ENCODE assay signal across 13 cellular contexts in the genomic region with DNA sequence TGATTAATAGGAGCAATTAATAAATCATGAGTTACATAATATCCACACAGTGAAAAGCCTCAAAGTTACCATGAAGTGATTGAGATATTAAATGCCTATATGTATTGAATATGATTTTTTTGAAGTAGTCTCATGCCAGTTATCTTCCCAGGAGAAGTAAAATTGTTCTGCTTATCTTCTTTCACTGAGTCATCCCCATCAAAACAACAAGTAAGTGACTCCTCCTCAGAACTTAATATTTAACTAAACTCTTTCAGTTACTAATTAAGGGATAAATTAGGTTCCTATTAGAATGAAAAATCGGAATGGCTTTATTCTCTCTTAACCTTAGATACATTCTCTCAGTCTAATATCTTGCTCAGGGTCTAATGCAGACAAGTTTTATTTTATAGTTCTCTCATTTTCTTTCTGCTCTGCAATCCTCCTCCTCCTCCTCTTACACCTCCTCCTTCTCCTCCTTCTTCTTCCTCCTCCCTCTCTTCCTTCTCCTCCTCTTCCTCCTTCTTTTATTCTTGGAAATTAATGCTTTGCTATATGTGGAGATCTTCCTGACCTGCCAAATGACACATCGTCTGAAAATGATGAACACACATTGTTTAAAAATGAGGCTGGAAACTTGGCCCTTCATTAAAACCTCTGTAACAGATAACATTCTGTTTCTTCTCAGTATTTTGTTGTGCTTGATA.
DNase-seq lines count a peak whose midpoint lies in the region; ATAC-seq and TF ChIP-seq lines count a peak whose summit lies in the region.
"Had no signal": no experiment of that assay in that cellular context is flagged by ENCODE, and none has a peak within 500 bp of the region (broad histone marks: within the 10 kb centered on the region; RNA-seq: fewer than 3 reads in every experiment).

No MANE protein-coding gene starts in this region.

- no peak overlapping the region for H3K4me3 ChIP-seq in cardiac fibroblast (replicated peaks in 1 of 2; ENCODE audit: low read depth in 2 of 2, low read length in 2 of 2)
- H3K4me3 ChIP-seq: psoas muscle had no signal

- intact Hi-C loops in activated CD4-positive, alpha-beta memory T cell treated with anti-CD3 and anti-CD28 coated beads for 36 hours (cut with micrococcal nuclease): no loop called here
- intact Hi-C loops in posterior cingulate gyrus (cut with DNase I): no loop called here

- ATAC-seq in HG03135 (IDR thresholded peaks at IDR 0.05; ENCODE audit: unreplicated experiment): no peak
- ATAC-seq: left ventricle myocardium superior, psoas muscle had no signal

- DNase-seq in activated CD4-positive, alpha-beta memory T cell treated with anti-CD3 and anti-CD28 coated beads for 36 hours: no peak
- DNase-seq in activated CD4-positive, alpha-beta memory T cell treated with anti-CD3 and anti-CD28 coated beads, Interleukin-2, amount 10 ng/mL, durations not matched to agents 7 days and 5 days: no peak
- DNase-seq in NCI-H226 (peak; percentile 24), cardiac fibroblast (ENCODE audit: low read depth in 2 of 2) (peak; percentile 12 to 81), renal cortical epithelial cell (ENCODE audit: low read depth) (peak; percentile 74), Kasumi-1 (lab: John Stamatoyannopoulos, UW) (no peak), posterior cingulate gyrus (no peak)
- DNase-seq: activated naive CD4-positive, alpha-beta T cell; left ventricle myocardium superior; NCI-H446; psoas muscle; stimulated activated CD4-positive, alpha-beta T cell treated with anti-CD3 and anti-CD28 coated beads, Interleukin-4, amount 100 ng/mL, for 1 hour had no signal

- peak overlapping the region; percentile 24 for H3K27ac Mint-ChIP-seq in activated CD4-positive, alpha-beta memory T cell treated with anti-CD3 and anti-CD28 coated beads for 36 hours
- H3K27ac Mint-ChIP-seq in activated CD4-positive, alpha-beta memory T cell treated with anti-CD3 and anti-CD28 coated beads, Interleukin-2, amount 10 ng/mL, durations not matched to agents 7 days and 5 days: no peak overlapping the region

- POLR2A ChIA-PET in activated CD4-positive, alpha-beta memory T cell treated with anti-CD3 and anti-CD28 coated beads for 36 hours (lab: Charles Lee): interaction anchor here (6.8 kb wide), 1 partner anchor 50 kb away, joined by 71 read pairs; no protein-coding TSS in a partner anchor
- POLR2A ChIA-PET in activated CD4-positive, alpha-beta memory T cell treated with anti-CD3 and anti-CD28 coated beads, Interleukin-2, amount 10 ng/mL, durations not matched to agents 7 days and 5 days (lab: Charles Lee): interaction anchor here (6.5 kb wide), 1 partner anchor 107 kb away, joined by 84 read pairs; no protein-coding TSS in a partner anchor

- H3K36me3 Mint-ChIP-seq in activated CD4-positive, alpha-beta memory T cell treated with anti-CD3 and anti-CD28 coated beads for 36 hours: no peaks in the 10 kb centered on the region
- peaks cover 15% of the 10 kb centered on the region for H3K36me3 Mint-ChIP-seq in activated CD4-positive, alpha-beta memory T cell treated with anti-CD3 and anti-CD28 coated beads, Interleukin-2, amount 10 ng/mL, durations not matched to agents 7 days and 5 days (ENCODE audit: low read depth)

- H3K27me3 Mint-ChIP-seq in activated CD4-positive, alpha-beta memory T cell treated with anti-CD3 and anti-CD28 coated beads for 36 hours: no peaks in the 10 kb centered on the region
- no peaks in the 10 kb centered on the region for H3K27me3 Mint-ChIP-seq in activated CD4-positive, alpha-beta memory T cell treated with anti-CD3 and anti-CD28 coated beads, Interleukin-2, amount 10 ng/mL, durations not matched to agents 7 days and 5 days

- no peak for TF ChIP-seq CTCF in cardiac fibroblast (IDR thresholded peaks at IDR 0.05; ENCODE audit: low read depth, low read length)

- no peak overlapping the region for H3K4me3 Mint-ChIP-seq in activated CD4-positive, alpha-beta memory T cell treated with anti-CD3 and anti-CD28 coated beads for 36 hours
- no peak overlapping the region for H3K4me3 Mint-ChIP-seq in activated CD4-positive, alpha-beta memory T cell treated with anti-CD3 and anti-CD28 coated beads, Interleukin-2, amount 10 ng/mL, durations not matched to agents 7 days and 5 days

- CTCF ChIA-PET in activated CD4-positive, alpha-beta memory T cell treated with anti-CD3 and anti-CD28 coated beads for 36 hours (lab: Charles Lee): interaction anchor here (1.2 kb wide), 1 partner anchor 49 kb away, joined by 3 read pairs; no protein-coding TSS in a partner anchor
- CTCF ChIA-PET in activated CD4-positive, alpha-beta memory T cell treated with anti-CD3 and anti-CD28 coated beads, Interleukin-2, amount 10 ng/mL, durations not matched to agents 7 days and 5 days (lab: Charles Lee): no interaction called here

- peaks cover 92% of the 10 kb centered on the region for H3K4me1 Mint-ChIP-seq in activated CD4-positive, alpha-beta memory T cell treated with anti-CD3 and anti-CD28 coated beads for 36 hours (ENCODE audit: low read depth)
- peaks cover 88% of the 10 kb centered on the region for H3K4me1 Mint-ChIP-seq in activated CD4-positive, alpha-beta memory T cell treated with anti-CD3 and anti-CD28 coated beads, Interleukin-2, amount 10 ng/mL, durations not matched to agents 7 days and 5 days

- H3K9me3 Mint-ChIP-seq in activated CD4-positive, alpha-beta memory T cell treated with anti-CD3 and anti-CD28 coated beads for 36 hours: no peaks in the 10 kb centered on the region
- no peaks in the 10 kb centered on the region for H3K9me3 Mint-ChIP-seq in activated CD4-positive, alpha-beta memory T cell treated with anti-CD3 and anti-CD28 coated beads, Interleukin-2, amount 10 ng/mL, durations not matched to agents 7 days and 5 days

Comparison
In these comparisons a context has a peak if more than half of its experiments do, and no peak if none do; other contexts are left out.
1. DNase-seq: peak in NCI-H226 (single experiment), cardiac fibroblast (2 of 2) and renal cortical epithelial cell (single experiment); none in activated CD4-positive, alpha-beta memory T cell treated with anti-CD3 and anti-CD28 coated beads for 36 hours (single experiment), activated CD4-positive, alpha-beta memory T cell treated with anti-CD3 and anti-CD28 coated beads, Interleukin-2, amount 10 ng/mL, durations not matched to agents 7 days and 5 days (single experiment), Kasumi-1 (0 of 2) and posterior cingulate gyrus (0 of 10).